ENCODE assay signal across 9 cellular contexts in the genomic region with DNA sequence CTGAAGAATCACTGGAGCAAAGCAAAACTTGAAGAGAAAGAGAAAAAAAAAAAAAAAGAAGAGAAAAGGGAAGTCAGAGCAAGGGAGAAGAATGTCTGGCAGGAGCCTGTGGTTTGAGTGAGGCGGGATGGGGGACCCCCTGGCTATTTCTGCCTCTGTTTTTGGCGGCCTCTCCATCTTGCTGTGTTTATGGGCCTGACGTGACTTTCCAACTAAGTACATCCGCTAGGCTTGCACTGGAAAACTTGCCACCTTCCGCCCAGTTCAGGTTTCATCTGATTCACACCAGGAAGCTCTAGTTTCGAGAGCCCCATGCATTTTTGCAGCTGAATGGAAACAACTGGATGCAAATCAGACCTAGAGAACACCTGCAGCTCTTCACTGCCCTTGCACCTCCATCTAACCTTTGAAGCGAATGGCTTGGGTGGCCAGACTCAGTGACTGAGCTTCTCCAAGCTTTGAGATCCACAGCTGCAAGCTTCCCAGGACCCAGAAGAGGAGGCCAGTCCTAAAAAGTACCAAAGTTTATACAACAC. TPM values are rescaled to one million over a fixed set of nuclear protein-coding genes. Genes with fewer than 3 reads are reported as not detected.
A peak's percentile ranks its signal among the peaks of the same experiment; 100 is the strongest.
DNase-seq lines count a peak whose midpoint lies in the region; ATAC-seq and TF ChIP-seq lines count a peak whose summit lies in the region.
"Had no signal": no experiment of that assay in that cellular context is flagged by ENCODE, and none has a peak within 500 bp of the region (broad histone marks: within the 10 kb centered on the region; RNA-seq: fewer than 3 reads in every experiment).

No MANE protein-coding gene starts in this region.

- peak overlapping the region in 2 of 5 donors; percentile 28 to 66 for H3K27ac ChIP-seq in stomach

- H3K9me3 ChIP-seq in stomach: peaks cover 0 to 3% (median 0%) of the 10 kb centered on the region in 4 donors

- intact Hi-C loops in stomach (cut with DNase I; ENCODE audit: low total_unique reads): no loop called here

- H3K27ac Mint-ChIP-seq in T-cell: no peak overlapping the region

- H3K4me1 Mint-ChIP-seq in T-cell: no peaks in the 10 kb centered on the region

- no peak for TF ChIP-seq CTCF in GM06990 (IDR thresholded peaks at IDR 0.05; ENCODE audit: insufficient read depth, low read length, poor library complexity, severe bottlenecking)
- TF ChIP-seq CTCF in stomach (IDR thresholded peaks at IDR 0.05): no peak

- no peaks in the 10 kb centered on the region for H3K36me3 ChIP-seq in GM06990 (ENCODE audit: control insufficient read depth, insufficient read depth, low read length)
- H3K36me3 ChIP-seq in stomach: no peaks in the 10 kb centered on the region

- H3K36me3 Mint-ChIP-seq in T-cell: no peaks in the 10 kb centered on the region

- no peaks in the 10 kb centered on the region for H3K4me1 ChIP-seq in stomach

- H3K4me3 ChIP-seq in GM06990 (replicated peaks; ENCODE audit: low read depth, low read length): no peak overlapping the region
- H3K4me3 ChIP-seq in stomach: no peak overlapping the region

- 36 to 63% (median 50%) methylated on average over 7 of the region's 7 CpGs for WGBS in stomach, 5 donors

- POLR2A ChIA-PET in T-cell (lab: Charles Lee): no interaction called here

- CTCF ChIA-PET in T-cell (lab: Charles Lee): no interaction called here

- peaks cover 4 to 11% of the 10 kb centered on the region in 2 donors for H3K27me3 Mint-ChIP-seq in T-cell

- TF ChIP-seq POLR2A in stomach (IDR thresholded peaks at IDR 0.05): no peak

- DNase-seq in GM06990 (ENCODE audit: extremely low read depth, insufficient read length) (peak; percentile 44), HK-2 (ENCODE audit: unreplicated experiment) (peak; percentile 63), germinal center (ENCODE audit: low spot score) (peak; percentile 53), stomach (no peak), T1000 (lab: John Stamatoyannopoulos, UW) (no peak), T-cell (no peak)
- DNase-seq in central memory CD4-positive, alpha-beta T cell: no peak
- DNase-seq: T-helper 9 cell had no signal

- no peak for TF ChIP-seq EP300 in stomach (IDR thresholded peaks at IDR 0.05)

- H3K27me3 ChIP-seq in GM06990 (replicated peaks; ENCODE audit: control insufficient read depth, insufficient read depth, low read length) (no peaks in the 10 kb centered on the region), stomach (peaks cover 0 to 12% (median 0%) of the 10 kb centered on the region in 3 donors)

- H3K9me3 Mint-ChIP-seq in T-cell: peaks cover 0 to 8% (median 0%) of the 10 kb centered on the region in 3 donors

- H3K4me3 Mint-ChIP-seq in T-cell: no peak overlapping the region

- ATAC-seq in GM21717 (IDR thresholded peaks at IDR 0.05; ENCODE audit: unreplicated experiment): peak; percentile 86
- ATAC-seq in T-cell (replicated peaks in 1 of 4): no peak

RNA-seq across cellular contexts. Expression of gene TBX15, which starts 28.0 kb away (rescaled TPM):
- total RNA-seq in stomach: under 1 TPM in 1 of 5 donors, not detected in 4; 0.37 TPM
- under 1 TPM in 1 of 3 donors, not detected in 2; 0.05 TPM for polyA plus RNA-seq in stomach
- under 1 TPM in 1 of 5 donors, not detected in 4; 0.12 TPM for total RNA-seq in T-cell

Comparison
In these comparisons a context has a peak if more than half of its experiments do, and no peak if none do; other contexts are left out.
1. DNase-seq: peak in GM06990 (single experiment), HK-2 (single experiment) and germinal center (single experiment); none in stomach (single experiment), T1000 (single experiment), central memory CD4-positive, alpha-beta T cell (single experiment) and T-cell (0 of 34).